ENCODE assay signal across 8 cellular contexts in the genomic region with DNA sequence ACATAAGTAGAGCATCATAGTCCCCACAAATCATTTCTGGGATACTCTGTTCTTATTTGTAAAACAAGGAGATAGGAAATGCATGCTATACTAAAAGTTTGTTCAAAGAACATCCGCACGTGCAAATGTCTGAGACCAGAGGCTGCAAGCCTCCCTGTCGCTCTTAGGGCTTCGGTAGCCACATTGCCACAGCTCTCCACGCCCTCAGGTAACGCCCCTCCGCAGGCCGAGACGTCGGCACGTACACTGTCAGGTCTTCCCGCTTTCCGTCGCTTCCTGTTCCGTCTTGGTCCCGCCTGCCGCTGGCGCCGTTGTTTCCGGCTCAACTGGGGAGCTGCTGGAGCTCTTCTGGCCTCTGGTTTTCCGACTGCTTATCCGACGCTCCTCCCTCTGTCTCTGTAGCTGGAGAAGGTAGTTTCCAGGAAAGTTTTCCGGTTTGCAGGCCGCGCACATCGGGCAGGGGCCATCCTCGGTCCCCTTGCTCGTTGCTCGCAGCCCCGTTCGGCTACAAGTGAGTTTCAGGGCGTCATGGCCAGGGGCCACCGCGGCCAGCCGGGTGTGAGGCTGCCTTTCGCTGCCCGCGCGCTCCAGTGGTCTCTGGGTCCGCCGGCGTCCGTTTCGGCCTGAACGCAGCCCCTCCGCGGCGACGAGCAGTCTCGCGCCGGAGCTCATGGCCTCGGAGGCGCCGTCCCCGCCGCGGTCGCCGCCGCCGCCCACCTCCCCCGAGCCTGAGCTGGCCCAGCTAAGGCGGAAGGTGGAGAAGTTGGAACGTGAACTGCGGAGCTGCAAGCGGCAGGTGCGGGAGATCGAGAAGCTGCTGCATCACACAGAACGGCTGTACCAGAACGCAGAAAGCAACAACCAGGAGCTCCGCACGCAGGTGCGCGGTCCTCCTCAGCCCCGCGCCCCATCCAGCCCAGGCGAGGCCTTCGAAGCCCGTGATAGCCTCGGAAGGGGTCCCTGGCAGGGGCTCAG. TPM values are rescaled to one million over a fixed set of nuclear protein-coding genes. Genes with fewer than 3 reads are reported as not detected.
DNase-seq lines count a peak whose midpoint lies in the region; ATAC-seq, FAIRE-seq and TF ChIP-seq lines count a peak whose summit lies in the region.

A gene with protein sequence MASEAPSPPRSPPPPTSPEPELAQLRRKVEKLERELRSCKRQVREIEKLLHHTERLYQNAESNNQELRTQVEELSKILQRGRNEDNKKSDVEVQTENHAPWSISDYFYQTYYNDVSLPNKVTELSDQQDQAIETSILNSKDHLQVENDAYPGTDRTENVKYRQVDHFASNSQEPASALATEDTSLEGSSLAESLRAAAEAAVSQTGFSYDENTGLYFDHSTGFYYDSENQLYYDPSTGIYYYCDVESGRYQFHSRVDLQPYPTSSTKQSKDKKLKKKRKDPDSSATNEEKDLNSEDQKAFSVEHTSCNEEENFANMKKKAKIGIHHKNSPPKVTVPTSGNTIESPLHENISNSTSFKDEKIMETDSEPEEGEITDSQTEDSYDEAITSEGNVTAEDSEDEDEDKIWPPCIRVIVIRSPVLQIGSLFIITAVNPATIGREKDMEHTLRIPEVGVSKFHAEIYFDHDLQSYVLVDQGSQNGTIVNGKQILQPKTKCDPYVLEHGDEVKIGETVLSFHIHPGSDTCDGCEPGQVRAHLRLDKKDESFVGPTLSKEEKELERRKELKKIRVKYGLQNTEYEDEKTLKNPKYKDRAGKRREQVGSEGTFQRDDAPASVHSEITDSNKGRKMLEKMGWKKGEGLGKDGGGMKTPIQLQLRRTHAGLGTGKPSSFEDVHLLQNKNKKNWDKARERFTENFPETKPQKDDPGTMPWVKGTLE (plus strand): TSS at position 308 of the 975 bp plus-strand sequence. CDS start 363 bp downstream, at position 671.

- intact Hi-C loops in breast epithelium (cut with DNase I; ENCODE audit: low total_unique reads), result no loop called here

- H3K9me3 ChIP-seq in A549 (peaks cover 12% of the 10 kb centered on the region), breast epithelium (no peaks in the 10 kb centered on the region), iPS-18a (ENCODE audit: control insufficient read depth, low read depth, low read length) (peaks cover 14% of the 10 kb centered on the region), skeletal muscle satellite cell (replicated peaks; ENCODE audit: low read length) (no peaks in the 10 kb centered on the region)

- TF ChIP-seq RAD21 in A549 (conservative IDR thresholded peaks at IDR 0.05 in 1 of 2, IDR thresholded peaks at IDR 0.05 in 1 of 2), result no peak

- DNase-seq in A549 (ENCODE audit: low read depth in 1 of 2, low spot score in 1 of 2), result peak; percentile 89 to 96
- DNase-seq in NCI-H2171 treated with DMSO at 0.1 percent for 48 hours (lab: John Stamatoyannopoulos, UW), result peak; percentile 92
- DNase-seq in breast epithelium (ENCODE audit: low spot score in 2 of 2), result peak; percentile 82 to 90

- CTCF ChIA-PET in A549 (lab: Yijun Ruan, JAX), result interaction anchor here (0.8 to 2.1 kb wide), 7 partner anchors 14 to 462 kb away, joined by 3 to 7 read pairs (median 3); a partner anchor contains a TSS

- WGBS in A549 (ENCODE audit: missing lambda C conversion rate), result 5% methylated on average over 51 of the region's 82 CpGs

- no peaks in the 10 kb centered on the region for H3K27me3 ChIP-seq in breast epithelium
- peaks cover 6% of the 10 kb centered on the region for H3K27me3 ChIP-seq in iPS-18a (ENCODE audit: control insufficient read depth, insufficient read depth, low read length)
- peaks cover 5% of the 10 kb centered on the region for H3K27me3 ChIP-seq in skeletal muscle satellite cell (ENCODE audit: control insufficient read depth, insufficient read depth, low read length)

- no peaks in the 10 kb centered on the region for H3K36me3 ChIP-seq in breast epithelium
- peaks cover 5% of the 10 kb centered on the region for H3K36me3 ChIP-seq in iPS-18a (ENCODE audit: control insufficient read depth, low read depth, low read length)
- peaks cover under 1% of the 10 kb centered on the region for H3K36me3 ChIP-seq in skeletal muscle satellite cell (ENCODE audit: insufficient read depth, low read length)

- POLR2A ChIA-PET in A549 (lab: Yijun Ruan, JAX), result interaction anchor here (0.5 to 1.6 kb wide), 11 partner anchors 14 to 414 kb away, joined by 3 to 7 read pairs (median 3); a partner anchor contains a TSS

- H3K4me3 ChIP-seq in A549, result peak within 1 kb of the TSS; percentile 82
- peak within 1 kb of the TSS; percentile 94 to 97 (median 95) for H3K4me3 ChIP-seq in breast epithelium
- peak within 1 kb of the TSS; percentile 84 for H3K4me3 ChIP-seq in iPS-18a (ENCODE audit: low read length)
- peak within 1 kb of the TSS; percentile 90 for H3K4me3 ChIP-seq in skeletal muscle satellite cell (ENCODE audit: low read length)

- TF ChIP-seq CTCF in A549 (IDR thresholded peaks at IDR 0.05), result no peak
- no peak for TF ChIP-seq CTCF in VCaP (conservative IDR thresholded peaks at IDR 0.05)
- TF ChIP-seq CTCF in breast epithelium (IDR thresholded peaks at IDR 0.05), result no peak

- no peak for TF ChIP-seq EP300 in A549 (IDR thresholded peaks at IDR 0.05)

- H3K4me2 ChIP-seq in A549 (peak within 1 kb of the TSS; percentile 82), skeletal muscle satellite cell (ENCODE audit: low read length) (peak within 1 kb of the TSS; percentile 79)

- peak; percentile 100 for ATAC-seq in A549
- ATAC-seq in GM18867 (IDR thresholded peaks at IDR 0.05; ENCODE audit: unreplicated experiment), result peak; percentile 99
- ATAC-seq in HG03103 (IDR thresholded peaks at IDR 0.05; ENCODE audit: low read depth, unreplicated experiment), result peak; percentile 98

- peak; percentile 92 for FAIRE-seq in A549 (lab: Jason Lieb, UNC)

- H3K27ac ChIP-seq in A549, result peak within 1 kb of the TSS; percentile 78 to 95
- peak within 1 kb of the TSS; percentile 96 for H3K27ac ChIP-seq in VCaP
- H3K27ac ChIP-seq in breast epithelium, result peak within 1 kb of the TSS; percentile 87 to 95
- H3K27ac ChIP-seq in iPS-18a (ENCODE audit: low read length), result peak within 1 kb of the TSS; percentile 57

- TF ChIP-seq POLR2A in A549 (IDR thresholded peaks at IDR 0.05; ENCODE audit: low read length), result peak; percentile 90
- no peak for TF ChIP-seq POLR2A in breast epithelium (IDR thresholded peaks at IDR 0.05)

- peak within 1 kb of the TSS; percentile 79 for H3K9ac ChIP-seq in iPS-18a (ENCODE audit: low read length)
- H3K9ac ChIP-seq in skeletal muscle satellite cell (ENCODE audit: low read depth, low read length), result peak within 1 kb of the TSS; percentile 98

- H3K4me1 ChIP-seq in A549 (peaks cover 11% of the 10 kb centered on the region), breast epithelium (no peaks in the 10 kb centered on the region), iPS-18a (ENCODE audit: control insufficient read depth, low read depth, low read length) (peaks cover 4% of the 10 kb centered on the region), skeletal muscle satellite cell (ENCODE audit: control insufficient read depth, insufficient read depth, low read length) (peaks cover 11% of the 10 kb centered on the region)

TF ChIP-seq in A549, 52 proteins besides CTCF, POLR2A, EP300 and RAD21:
- peak; percentile 59; the same call in 1 of the 2 replicates for TF ChIP-seq PHF8 (IDR thresholded peaks at IDR 0.05; ENCODE audit: borderline replicate concordance, low read depth)
- TF ChIP-seq GATA3 (IDR thresholded peaks at IDR 0.05; ENCODE audit: borderline replicate concordance), result 0 out of 2 replicates have a peak, but pooled peaks have one; percentile 47
- TF ChIP-seq BHLHE40 (IDR thresholded peaks at IDR 0.05; ENCODE audit: low read depth, low read length), result 0 out of 2 replicates have a peak, but pooled peaks have one; percentile 15
- TF ChIP-seq TP53 (CRISPR knock-in tag; IDR thresholded peaks at IDR 0.05), result no peak
- no peak for TF ChIP-seq ESRRA (IDR thresholded peaks at IDR 0.05; ENCODE audit: borderline replicate concordance, low read length)
- TF ChIP-seq, protein P1, sequence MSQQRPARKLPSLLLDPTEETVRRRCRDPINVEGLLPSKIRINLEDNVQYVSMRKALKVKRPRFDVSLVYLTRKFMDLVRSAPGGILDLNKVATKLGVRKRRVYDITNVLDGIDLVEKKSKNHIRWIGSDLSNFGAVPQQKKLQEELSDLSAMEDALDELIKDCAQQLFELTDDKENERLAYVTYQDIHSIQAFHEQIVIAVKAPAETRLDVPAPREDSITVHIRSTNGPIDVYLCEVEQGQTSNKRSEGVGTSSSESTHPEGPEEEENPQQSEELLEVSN (IDR thresholded peaks at IDR 0.05; ENCODE audit: borderline replicate concordance, low read depth), result peak; percentile 98
- TF ChIP-seq ZFP36 (IDR thresholded peaks at IDR 0.05; ENCODE audit: borderline replicate concordance, partially characterized antibody), result no peak
- no peak for TF ChIP-seq SMC3 (IDR thresholded peaks at IDR 0.05)
- peak; percentile 63 to 89; a peak in 4 of 5 replicates for TF ChIP-seq JUN (IDR thresholded peaks at IDR 0.05)
- TF ChIP-seq, protein P2, sequence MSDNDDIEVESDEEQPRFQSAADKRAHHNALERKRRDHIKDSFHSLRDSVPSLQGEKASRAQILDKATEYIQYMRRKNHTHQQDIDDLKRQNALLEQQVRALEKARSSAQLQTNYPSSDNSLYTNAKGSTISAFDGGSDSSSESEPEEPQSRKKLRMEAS (IDR thresholded peaks at IDR 0.05), result peak; percentile 97
- 0 out of 2 replicates have a peak, but pooled peaks have one; percentile 67 for TF ChIP-seq HOXB13 (CRISPR knock-in tag; IDR thresholded peaks at IDR 0.05; ENCODE audit: low read depth)
- TF ChIP-seq KDM5A (IDR thresholded peaks at IDR 0.05), result 0 out of 2 replicates have a peak, but pooled peaks have one; percentile 11
- TF ChIP-seq ZNF302 (CRISPR knock-in tag; IDR thresholded peaks at IDR 0.05), result no peak
- 0 out of 2 replicates have a peak, but pooled peaks have one; percentile 56 for TF ChIP-seq MYC (IDR thresholded peaks at IDR 0.05; ENCODE audit: borderline replicate concordance, low read length)
TF ChIP-seq in A549: peak in this region for 9.

RNA-seq across cellular contexts. Expression of the gene that starts here (rescaled TPM):
- polyA plus RNA-seq in A549 (2011; rRNA removed) (25.3 and 32.5 TPM in 2 replicates), A549 (2017; fragmentation: RNase III; extraction: RNeasy Plus Mini Kit Qiagen cat#74134 plus additional on column Dnase treatment) (15.7 to 16.9 TPM (median 15.8 TPM) in 3 replicates)
- 9.2 and 13.1 TPM in 2 replicates for polyA plus RNA-seq in A549 (2012; cell fraction: cytosol; rRNA removed)
- polyA plus RNA-seq in A549 (2012; cell fraction: nucleus; rRNA removed), result 7.7 and 13.3 TPM in 2 replicates
- 9.0 and 10.2 TPM in 2 replicates for polyA minus RNA-seq in A549 (2011; rRNA and poly(A)+ RNA removed)
- 10 to 100 TPM; 19.3 to 25.6 (median 25.6) TPM for total RNA-seq in breast epithelium
- total RNA-seq in skeletal muscle satellite cell (2012; rRNA removed), result 18.5 and 21.8 TPM in 2 replicates

Comparison
In these comparisons a context has a peak if more than half of its experiments do, and no peak if none do; other contexts are left out.
1. Peak in every context shown above with its lines: DNase-seq, ATAC-seq, H3K4me3 ChIP-seq and H3K27ac ChIP-seq.